Comparison of ENCODE assay signal across 1 cellular context in the genomic region with DNA sequence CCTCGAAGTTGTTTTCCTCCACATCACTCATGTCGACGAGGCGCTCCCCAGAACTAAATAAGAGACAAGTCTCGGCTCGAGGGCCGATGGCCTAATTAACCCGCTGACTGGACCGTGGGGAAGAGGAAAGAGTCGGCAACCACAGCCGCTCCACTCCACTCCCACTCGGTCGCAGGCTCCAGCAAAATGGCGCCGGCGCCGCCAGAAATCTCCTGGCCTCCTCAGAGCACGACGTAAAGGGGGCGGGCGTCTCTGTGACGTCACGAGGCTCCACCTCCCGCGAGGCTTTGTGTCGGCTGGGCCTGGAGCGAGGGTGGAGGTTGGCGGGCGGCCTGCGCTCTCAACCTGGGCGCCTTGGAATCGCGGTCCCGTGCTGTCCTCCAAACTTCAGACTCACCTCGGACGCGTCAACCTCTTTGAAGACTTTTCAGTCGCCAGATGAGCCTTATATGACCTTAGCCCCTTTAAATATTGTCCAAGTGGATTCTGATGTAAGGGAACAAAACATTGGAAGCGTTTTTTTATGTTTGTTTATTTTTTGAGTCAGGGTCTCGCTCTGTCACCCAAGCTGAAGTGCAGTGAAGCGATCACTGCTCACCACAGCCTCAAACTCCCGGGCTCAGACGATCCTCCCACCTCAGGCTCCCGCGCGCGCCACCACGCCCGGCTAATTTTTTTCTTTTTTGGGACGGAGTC.
TF ChIP-seq lines count a peak whose summit lies in the region.

A gene (minus strand): TSS at position 188 of the 696 bp plus-strand sequence. CDS start 157 bp downstream, at position 31.

TF ChIP-seq in WTC11, 78 proteins besides CTCF, POLR2A, EP300 and RAD21 (continued from another document and continues in another):
- TF ChIP-seq, protein P1, sequence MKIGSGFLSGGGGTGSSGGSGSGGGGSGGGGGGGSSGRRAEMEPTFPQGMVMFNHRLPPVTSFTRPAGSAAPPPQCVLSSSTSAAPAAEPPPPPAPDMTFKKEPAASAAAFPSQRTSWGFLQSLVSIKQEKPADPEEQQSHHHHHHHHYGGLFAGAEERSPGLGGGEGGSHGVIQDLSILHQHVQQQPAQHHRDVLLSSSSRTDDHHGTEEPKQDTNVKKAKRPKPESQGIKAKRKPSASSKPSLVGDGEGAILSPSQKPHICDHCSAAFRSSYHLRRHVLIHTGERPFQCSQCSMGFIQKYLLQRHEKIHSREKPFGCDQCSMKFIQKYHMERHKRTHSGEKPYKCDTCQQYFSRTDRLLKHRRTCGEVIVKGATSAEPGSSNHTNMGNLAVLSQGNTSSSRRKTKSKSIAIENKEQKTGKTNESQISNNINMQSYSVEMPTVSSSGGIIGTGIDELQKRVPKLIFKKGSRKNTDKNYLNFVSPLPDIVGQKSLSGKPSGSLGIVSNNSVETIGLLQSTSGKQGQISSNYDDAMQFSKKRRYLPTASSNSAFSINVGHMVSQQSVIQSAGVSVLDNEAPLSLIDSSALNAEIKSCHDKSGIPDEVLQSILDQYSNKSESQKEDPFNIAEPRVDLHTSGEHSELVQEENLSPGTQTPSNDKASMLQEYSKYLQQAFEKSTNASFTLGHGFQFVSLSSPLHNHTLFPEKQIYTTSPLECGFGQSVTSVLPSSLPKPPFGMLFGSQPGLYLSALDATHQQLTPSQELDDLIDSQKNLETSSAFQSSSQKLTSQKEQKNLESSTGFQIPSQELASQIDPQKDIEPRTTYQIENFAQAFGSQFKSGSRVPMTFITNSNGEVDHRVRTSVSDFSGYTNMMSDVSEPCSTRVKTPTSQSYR (CRISPR knock-in tag; IDR thresholded peaks at IDR 0.05): no peak
- TF ChIP-seq TCF7 (CRISPR knock-in tag; IDR thresholded peaks at IDR 0.05; ENCODE audit: low read depth) (no peak), ELF4 (CRISPR knock-in tag; IDR thresholded peaks at IDR 0.05; ENCODE audit: low read depth) (no peak), GTF2I (CRISPR knock-in tag; conservative IDR thresholded peaks at IDR 0.05) (no peak), ZNF232 (CRISPR knock-in tag; IDR thresholded peaks at IDR 0.05) (no peak), TEAD1 (CRISPR knock-in tag; IDR thresholded peaks at IDR 0.05) (peak; percentile 55; the same call in 1 of the 2 replicates), CREB1 (CRISPR knock-in tag; IDR thresholded peaks at IDR 0.05) (no peak), JUN (CRISPR knock-in tag; IDR thresholded peaks at IDR 0.05) (no peak), TP53 (CRISPR knock-in tag; IDR thresholded peaks at IDR 0.05) (no peak; the same call in 1 of the 2 replicates), ZNF263 (CRISPR knock-in tag; IDR thresholded peaks at IDR 0.05; ENCODE audit: low read depth) (no peak), FOXK1 (CRISPR knock-in tag; IDR thresholded peaks at IDR 0.05) (peak; percentile 86), MXD4 (CRISPR knock-in tag; IDR thresholded peaks at IDR 0.05; ENCODE audit: borderline replicate concordance) (no peak), CBFB (CRISPR knock-in tag; IDR thresholded peaks at IDR 0.05; ENCODE audit: low read depth) (no peak), SP1 (CRISPR knock-in tag; conservative IDR thresholded peaks at IDR 0.05) (peak; percentile 93), NR1H2 (CRISPR knock-in tag; IDR thresholded peaks at IDR 0.05) (no peak), ZNF317 (CRISPR knock-in tag; IDR thresholded peaks at IDR 0.05; ENCODE audit: borderline replicate concordance, low read depth) (no peak), NR2C2 (CRISPR knock-in tag; IDR thresholded peaks at IDR 0.05) (no peak), NFATC4 (CRISPR knock-in tag; IDR thresholded peaks at IDR 0.05) (no peak)
- TF ChIP-seq, protein P2, sequence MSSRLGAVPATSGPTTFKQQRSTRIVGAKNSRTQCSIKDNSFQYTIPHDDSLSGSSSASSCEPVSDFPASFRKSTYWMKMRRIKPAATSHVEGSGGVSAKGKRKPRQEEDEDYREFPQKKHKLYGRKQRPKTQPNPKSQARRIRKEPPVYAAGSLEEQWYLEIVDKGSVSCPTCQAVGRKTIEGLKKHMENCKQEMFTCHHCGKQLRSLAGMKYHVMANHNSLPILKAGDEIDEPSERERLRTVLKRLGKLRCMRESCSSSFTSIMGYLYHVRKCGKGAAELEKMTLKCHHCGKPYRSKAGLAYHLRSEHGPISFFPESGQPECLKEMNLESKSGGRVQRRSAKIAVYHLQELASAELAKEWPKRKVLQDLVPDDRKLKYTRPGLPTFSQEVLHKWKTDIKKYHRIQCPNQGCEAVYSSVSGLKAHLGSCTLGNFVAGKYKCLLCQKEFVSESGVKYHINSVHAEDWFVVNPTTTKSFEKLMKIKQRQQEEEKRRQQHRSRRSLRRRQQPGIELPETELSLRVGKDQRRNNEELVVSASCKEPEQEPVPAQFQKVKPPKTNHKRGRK (CRISPR knock-in tag; IDR thresholded peaks at IDR 0.05; ENCODE audit: borderline replicate concordance): no peak
- TF ChIP-seq, protein P3, sequence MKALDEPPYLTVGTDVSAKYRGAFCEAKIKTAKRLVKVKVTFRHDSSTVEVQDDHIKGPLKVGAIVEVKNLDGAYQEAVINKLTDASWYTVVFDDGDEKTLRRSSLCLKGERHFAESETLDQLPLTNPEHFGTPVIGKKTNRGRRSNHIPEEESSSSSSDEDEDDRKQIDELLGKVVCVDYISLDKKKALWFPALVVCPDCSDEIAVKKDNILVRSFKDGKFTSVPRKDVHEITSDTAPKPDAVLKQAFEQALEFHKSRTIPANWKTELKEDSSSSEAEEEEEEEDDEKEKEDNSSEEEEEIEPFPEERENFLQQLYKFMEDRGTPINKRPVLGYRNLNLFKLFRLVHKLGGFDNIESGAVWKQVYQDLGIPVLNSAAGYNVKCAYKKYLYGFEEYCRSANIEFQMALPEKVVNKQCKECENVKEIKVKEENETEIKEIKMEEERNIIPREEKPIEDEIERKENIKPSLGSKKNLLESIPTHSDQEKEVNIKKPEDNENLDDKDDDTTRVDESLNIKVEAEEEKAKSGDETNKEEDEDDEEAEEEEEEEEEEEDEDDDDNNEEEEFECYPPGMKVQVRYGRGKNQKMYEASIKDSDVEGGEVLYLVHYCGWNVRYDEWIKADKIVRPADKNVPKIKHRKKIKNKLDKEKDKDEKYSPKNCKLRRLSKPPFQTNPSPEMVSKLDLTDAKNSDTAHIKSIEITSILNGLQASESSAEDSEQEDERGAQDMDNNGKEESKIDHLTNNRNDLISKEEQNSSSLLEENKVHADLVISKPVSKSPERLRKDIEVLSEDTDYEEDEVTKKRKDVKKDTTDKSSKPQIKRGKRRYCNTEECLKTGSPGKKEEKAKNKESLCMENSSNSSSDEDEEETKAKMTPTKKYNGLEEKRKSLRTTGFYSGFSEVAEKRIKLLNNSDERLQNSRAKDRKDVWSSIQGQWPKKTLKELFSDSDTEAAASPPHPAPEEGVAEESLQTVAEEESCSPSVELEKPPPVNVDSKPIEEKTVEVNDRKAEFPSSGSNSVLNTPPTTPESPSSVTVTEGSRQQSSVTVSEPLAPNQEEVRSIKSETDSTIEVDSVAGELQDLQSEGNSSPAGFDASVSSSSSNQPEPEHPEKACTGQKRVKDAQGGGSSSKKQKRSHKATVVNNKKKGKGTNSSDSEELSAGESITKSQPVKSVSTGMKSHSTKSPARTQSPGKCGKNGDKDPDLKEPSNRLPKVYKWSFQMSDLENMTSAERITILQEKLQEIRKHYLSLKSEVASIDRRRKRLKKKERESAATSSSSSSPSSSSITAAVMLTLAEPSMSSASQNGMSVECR (CRISPR knock-in tag; IDR thresholded peaks at IDR 0.05; ENCODE audit: borderline replicate concordance): peak; percentile 73; the same call in 1 of the 2 replicates
- TF ChIP-seq, protein P4, sequence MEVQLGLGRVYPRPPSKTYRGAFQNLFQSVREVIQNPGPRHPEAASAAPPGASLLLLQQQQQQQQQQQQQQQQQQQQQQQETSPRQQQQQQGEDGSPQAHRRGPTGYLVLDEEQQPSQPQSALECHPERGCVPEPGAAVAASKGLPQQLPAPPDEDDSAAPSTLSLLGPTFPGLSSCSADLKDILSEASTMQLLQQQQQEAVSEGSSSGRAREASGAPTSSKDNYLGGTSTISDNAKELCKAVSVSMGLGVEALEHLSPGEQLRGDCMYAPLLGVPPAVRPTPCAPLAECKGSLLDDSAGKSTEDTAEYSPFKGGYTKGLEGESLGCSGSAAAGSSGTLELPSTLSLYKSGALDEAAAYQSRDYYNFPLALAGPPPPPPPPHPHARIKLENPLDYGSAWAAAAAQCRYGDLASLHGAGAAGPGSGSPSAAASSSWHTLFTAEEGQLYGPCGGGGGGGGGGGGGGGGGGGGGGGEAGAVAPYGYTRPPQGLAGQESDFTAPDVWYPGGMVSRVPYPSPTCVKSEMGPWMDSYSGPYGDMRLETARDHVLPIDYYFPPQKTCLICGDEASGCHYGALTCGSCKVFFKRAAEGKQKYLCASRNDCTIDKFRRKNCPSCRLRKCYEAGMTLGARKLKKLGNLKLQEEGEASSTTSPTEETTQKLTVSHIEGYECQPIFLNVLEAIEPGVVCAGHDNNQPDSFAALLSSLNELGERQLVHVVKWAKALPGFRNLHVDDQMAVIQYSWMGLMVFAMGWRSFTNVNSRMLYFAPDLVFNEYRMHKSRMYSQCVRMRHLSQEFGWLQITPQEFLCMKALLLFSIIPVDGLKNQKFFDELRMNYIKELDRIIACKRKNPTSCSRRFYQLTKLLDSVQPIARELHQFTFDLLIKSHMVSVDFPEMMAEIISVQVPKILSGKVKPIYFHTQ (CRISPR knock-in tag; IDR thresholded peaks at IDR 0.05): no peak
- TF ChIP-seq, protein P5, sequence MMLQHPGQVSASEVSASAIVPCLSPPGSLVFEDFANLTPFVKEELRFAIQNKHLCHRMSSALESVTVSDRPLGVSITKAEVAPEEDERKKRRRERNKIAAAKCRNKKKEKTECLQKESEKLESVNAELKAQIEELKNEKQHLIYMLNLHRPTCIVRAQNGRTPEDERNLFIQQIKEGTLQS (CRISPR knock-in tag; conservative IDR thresholded peaks at IDR 0.05): no peak
- TF ChIP-seq, protein P6, sequence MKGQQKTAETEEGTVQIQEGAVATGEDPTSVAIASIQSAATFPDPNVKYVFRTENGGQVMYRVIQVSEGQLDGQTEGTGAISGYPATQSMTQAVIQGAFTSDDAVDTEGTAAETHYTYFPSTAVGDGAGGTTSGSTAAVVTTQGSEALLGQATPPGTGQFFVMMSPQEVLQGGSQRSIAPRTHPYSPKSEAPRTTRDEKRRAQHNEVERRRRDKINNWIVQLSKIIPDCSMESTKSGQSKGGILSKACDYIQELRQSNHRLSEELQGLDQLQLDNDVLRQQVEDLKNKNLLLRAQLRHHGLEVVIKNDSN (CRISPR knock-in tag; IDR thresholded peaks at IDR 0.05): no peak; the same call in 1 of the 2 replicates
- TF ChIP-seq, protein P7, sequence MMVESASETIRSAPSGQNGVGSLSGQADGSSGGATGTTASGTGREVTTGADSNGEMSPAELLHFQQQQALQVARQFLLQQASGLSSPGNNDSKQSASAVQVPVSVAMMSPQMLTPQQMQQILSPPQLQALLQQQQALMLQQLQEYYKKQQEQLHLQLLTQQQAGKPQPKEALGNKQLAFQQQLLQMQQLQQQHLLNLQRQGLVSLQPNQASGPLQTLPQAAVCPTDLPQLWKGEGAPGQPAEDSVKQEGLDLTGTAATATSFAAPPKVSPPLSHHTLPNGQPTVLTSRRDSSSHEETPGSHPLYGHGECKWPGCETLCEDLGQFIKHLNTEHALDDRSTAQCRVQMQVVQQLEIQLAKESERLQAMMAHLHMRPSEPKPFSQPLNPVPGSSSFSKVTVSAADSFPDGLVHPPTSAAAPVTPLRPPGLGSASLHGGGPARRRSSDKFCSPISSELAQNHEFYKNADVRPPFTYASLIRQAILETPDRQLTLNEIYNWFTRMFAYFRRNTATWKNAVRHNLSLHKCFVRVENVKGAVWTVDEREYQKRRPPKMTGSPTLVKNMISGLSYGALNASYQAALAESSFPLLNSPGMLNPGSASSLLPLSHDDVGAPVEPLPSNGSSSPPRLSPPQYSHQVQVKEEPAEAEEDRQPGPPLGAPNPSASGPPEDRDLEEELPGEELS (CRISPR knock-in tag; IDR thresholded peaks at IDR 0.05): peak; percentile 83
- TF ChIP-seq, protein P8, sequence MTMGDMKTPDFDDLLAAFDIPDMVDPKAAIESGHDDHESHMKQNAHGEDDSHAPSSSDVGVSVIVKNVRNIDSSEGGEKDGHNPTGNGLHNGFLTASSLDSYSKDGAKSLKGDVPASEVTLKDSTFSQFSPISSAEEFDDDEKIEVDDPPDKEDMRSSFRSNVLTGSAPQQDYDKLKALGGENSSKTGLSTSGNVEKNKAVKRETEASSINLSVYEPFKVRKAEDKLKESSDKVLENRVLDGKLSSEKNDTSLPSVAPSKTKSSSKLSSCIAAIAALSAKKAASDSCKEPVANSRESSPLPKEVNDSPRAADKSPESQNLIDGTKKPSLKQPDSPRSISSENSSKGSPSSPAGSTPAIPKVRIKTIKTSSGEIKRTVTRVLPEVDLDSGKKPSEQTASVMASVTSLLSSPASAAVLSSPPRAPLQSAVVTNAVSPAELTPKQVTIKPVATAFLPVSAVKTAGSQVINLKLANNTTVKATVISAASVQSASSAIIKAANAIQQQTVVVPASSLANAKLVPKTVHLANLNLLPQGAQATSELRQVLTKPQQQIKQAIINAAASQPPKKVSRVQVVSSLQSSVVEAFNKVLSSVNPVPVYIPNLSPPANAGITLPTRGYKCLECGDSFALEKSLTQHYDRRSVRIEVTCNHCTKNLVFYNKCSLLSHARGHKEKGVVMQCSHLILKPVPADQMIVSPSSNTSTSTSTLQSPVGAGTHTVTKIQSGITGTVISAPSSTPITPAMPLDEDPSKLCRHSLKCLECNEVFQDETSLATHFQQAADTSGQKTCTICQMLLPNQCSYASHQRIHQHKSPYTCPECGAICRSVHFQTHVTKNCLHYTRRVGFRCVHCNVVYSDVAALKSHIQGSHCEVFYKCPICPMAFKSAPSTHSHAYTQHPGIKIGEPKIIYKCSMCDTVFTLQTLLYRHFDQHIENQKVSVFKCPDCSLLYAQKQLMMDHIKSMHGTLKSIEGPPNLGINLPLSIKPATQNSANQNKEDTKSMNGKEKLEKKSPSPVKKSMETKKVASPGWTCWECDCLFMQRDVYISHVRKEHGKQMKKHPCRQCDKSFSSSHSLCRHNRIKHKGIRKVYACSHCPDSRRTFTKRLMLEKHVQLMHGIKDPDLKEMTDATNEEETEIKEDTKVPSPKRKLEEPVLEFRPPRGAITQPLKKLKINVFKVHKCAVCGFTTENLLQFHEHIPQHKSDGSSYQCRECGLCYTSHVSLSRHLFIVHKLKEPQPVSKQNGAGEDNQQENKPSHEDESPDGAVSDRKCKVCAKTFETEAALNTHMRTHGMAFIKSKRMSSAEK (CRISPR knock-in tag; IDR thresholded peaks at IDR 0.05; ENCODE audit: borderline replicate concordance): no peak
- TF ChIP-seq, protein P9, sequence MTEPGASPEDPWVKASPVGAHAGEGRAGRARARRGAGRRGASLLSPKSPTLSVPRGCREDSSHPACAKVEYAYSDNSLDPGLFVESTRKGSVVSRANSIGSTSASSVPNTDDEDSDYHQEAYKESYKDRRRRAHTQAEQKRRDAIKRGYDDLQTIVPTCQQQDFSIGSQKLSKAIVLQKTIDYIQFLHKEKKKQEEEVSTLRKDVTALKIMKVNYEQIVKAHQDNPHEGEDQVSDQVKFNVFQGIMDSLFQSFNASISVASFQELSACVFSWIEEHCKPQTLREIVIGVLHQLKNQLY (CRISPR knock-in tag; IDR thresholded peaks at IDR 0.05): no peak
- TF ChIP-seq, protein P10, sequence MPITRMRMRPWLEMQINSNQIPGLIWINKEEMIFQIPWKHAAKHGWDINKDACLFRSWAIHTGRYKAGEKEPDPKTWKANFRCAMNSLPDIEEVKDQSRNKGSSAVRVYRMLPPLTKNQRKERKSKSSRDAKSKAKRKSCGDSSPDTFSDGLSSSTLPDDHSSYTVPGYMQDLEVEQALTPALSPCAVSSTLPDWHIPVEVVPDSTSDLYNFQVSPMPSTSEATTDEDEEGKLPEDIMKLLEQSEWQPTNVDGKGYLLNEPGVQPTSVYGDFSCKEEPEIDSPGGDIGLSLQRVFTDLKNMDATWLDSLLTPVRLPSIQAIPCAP (CRISPR knock-in tag; IDR thresholded peaks at IDR 0.05): 0 out of 2 replicates have a peak, but pooled peaks have one; percentile 32
